Comparison of ENCODE assay signal across 22 cellular contexts in the genomic region with DNA sequence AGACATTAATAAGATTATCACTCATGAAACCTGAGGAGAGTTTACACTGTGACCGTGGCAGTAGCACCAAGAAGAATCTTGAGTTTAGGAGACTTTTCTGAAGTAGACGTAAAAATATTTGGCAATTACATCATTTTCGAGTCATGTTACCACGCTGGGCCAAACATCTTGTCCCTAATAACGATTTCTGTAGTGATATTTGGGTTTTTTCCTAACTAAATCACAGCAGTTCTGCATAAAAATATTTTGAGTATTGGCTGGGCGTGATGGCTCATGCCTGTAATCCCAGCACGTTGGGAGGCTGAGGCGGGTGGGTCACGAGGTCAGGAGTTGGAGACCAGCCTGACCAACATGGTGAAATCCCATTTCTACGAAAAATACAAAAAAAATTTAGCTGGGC.
"Had no signal": no experiment of that assay in that cellular context is flagged by ENCODE, and none has a peak within 500 bp of the region (broad histone marks: within the 10 kb centered on the region; RNA-seq: fewer than 3 reads in every experiment).

No MANE protein-coding gene starts in this region.

- DNase-seq: activated CD4-positive, alpha-beta memory T cell treated with anti-CD3 and anti-CD28 coated beads, Interleukin-2, amount 10 ng/mL, durations not matched to agents 7 days and 5 days; activated CD4-positive, alpha-beta T cell treated with anti-CD3 and anti-CD28 coated beads for 36 hours; activated effector memory CD4-positive, alpha-beta T cell treated with Interleukin-2 at 50 U/mL for 16 hours; activated T-cell treated with anti-CD3 and anti-CD28 coated beads, Interleukin-2, amount 50 U/mL, for 24 hours; adrenal gland; central memory CD4-positive, alpha-beta T cell; glutamatergic neuron; immature natural killer cell; left cardiac atrium; naive thymus-derived CD8-positive, alpha-beta T cell; stimulated activated CD4-positive, alpha-beta T cell treated with anti-CD3 and anti-CD28 coated beads, Interleukin-15, amount 100 ng/mL, for 24 hours; stimulated activated CD4-positive, alpha-beta T cell treated with anti-CD3 and anti-CD28 coated beads, Interleukin-4, amount 100 ng/mL, for 1 hour; stimulated activated naive B cell treated with anti-CD40 and anti-IgM and Interleukin-4, amounts not matched to agents 10 μg/mL and 1 μg/mL and 100 μg/mL, for 72 hours; T-helper 2 cell; thyroid gland had no signal

- H3K4me3 ChIP-seq: adrenal gland, coronary artery, lung, thyroid gland had no signal

- H2AFZ ChIP-seq: parathyroid adenoma had no signal

- H3K27ac ChIP-seq: adrenal gland, coronary artery, foreskin keratinocyte, neutrophil, parathyroid adenoma, thyroid gland had no signal

- H3K27me3 ChIP-seq: adrenal gland, foreskin keratinocyte, neutrophil, thyroid gland had no signal

- H3K9me3 Mint-ChIP-seq: activated CD4-positive, alpha-beta memory T cell treated with anti-CD3 and anti-CD28 coated beads, Interleukin-2, amount 10 ng/mL, durations not matched to agents 7 days and 5 days; activated naive CD4-positive, alpha-beta T cell treated with anti-CD3 and anti-CD28 coated beads, Interleukin-2, amount 50 U/mL, for 24 hours; activated T-cell treated with anti-CD3 and anti-CD28 coated beads, Interleukin-2, amount 50 U/mL, for 24 hours had no signal

- H3K4me1 ChIP-seq: adrenal gland, parathyroid adenoma, thyroid gland had no signal

- H3K36me3 Mint-ChIP-seq: activated naive CD4-positive, alpha-beta T cell treated with anti-CD3 and anti-CD28 coated beads, Interleukin-2, amount 50 U/mL, for 24 hours; immature natural killer cell; naive thymus-derived CD8-positive, alpha-beta T cell; stimulated activated naive B cell treated with anti-CD40 and anti-IgM and Interleukin-4, amounts not matched to agents 10 μg/mL and 1 μg/mL and 100 μg/mL, for 72 hours had no signal

- H3K9ac ChIP-seq: parathyroid adenoma had no signal

- H3K27ac Mint-ChIP-seq: activated CD4-positive, alpha-beta memory T cell treated with anti-CD3 and anti-CD28 coated beads, Interleukin-2, amount 10 ng/mL, durations not matched to agents 7 days and 5 days; activated CD4-positive, alpha-beta T cell treated with anti-CD3 and anti-CD28 coated beads for 36 hours; activated naive CD4-positive, alpha-beta T cell treated with anti-CD3 and anti-CD28 coated beads, Interleukin-2, amount 50 U/mL, for 24 hours; activated T-cell treated with anti-CD3 and anti-CD28 coated beads, Interleukin-2, amount 50 U/mL, for 24 hours; immature natural killer cell; naive thymus-derived CD8-positive, alpha-beta T cell; stimulated activated naive B cell treated with anti-CD40 and anti-IgM and Interleukin-4, amounts not matched to agents 10 μg/mL and 1 μg/mL and 100 μg/mL, for 72 hours had no signal

- H3K4me1 Mint-ChIP-seq: activated CD4-positive, alpha-beta memory T cell treated with anti-CD3 and anti-CD28 coated beads, Interleukin-2, amount 10 ng/mL, durations not matched to agents 7 days and 5 days; activated CD4-positive, alpha-beta T cell treated with anti-CD3 and anti-CD28 coated beads for 36 hours; activated naive CD4-positive, alpha-beta T cell treated with anti-CD3 and anti-CD28 coated beads, Interleukin-2, amount 50 U/mL, for 24 hours; immature natural killer cell; naive thymus-derived CD8-positive, alpha-beta T cell; stimulated activated naive B cell treated with anti-CD40 and anti-IgM and Interleukin-4, amounts not matched to agents 10 μg/mL and 1 μg/mL and 100 μg/mL, for 72 hours had no signal

- H3K27me3 Mint-ChIP-seq: activated CD4-positive, alpha-beta memory T cell treated with anti-CD3 and anti-CD28 coated beads, Interleukin-2, amount 10 ng/mL, durations not matched to agents 7 days and 5 days; activated CD4-positive, alpha-beta T cell treated with anti-CD3 and anti-CD28 coated beads for 36 hours; activated T-cell treated with anti-CD3 and anti-CD28 coated beads, Interleukin-2, amount 50 U/mL, for 24 hours; stimulated activated naive B cell treated with anti-CD40 and anti-IgM and Interleukin-4, amounts not matched to agents 10 μg/mL and 1 μg/mL and 100 μg/mL, for 72 hours had no signal

- H3K4me3 Mint-ChIP-seq: activated CD4-positive, alpha-beta memory T cell treated with anti-CD3 and anti-CD28 coated beads, Interleukin-2, amount 10 ng/mL, durations not matched to agents 7 days and 5 days; activated CD4-positive, alpha-beta T cell treated with anti-CD3 and anti-CD28 coated beads for 36 hours; activated naive CD4-positive, alpha-beta T cell treated with anti-CD3 and anti-CD28 coated beads, Interleukin-2, amount 50 U/mL, for 24 hours; activated T-cell treated with anti-CD3 and anti-CD28 coated beads, Interleukin-2, amount 50 U/mL, for 24 hours; immature natural killer cell; naive thymus-derived CD8-positive, alpha-beta T cell; stimulated activated naive B cell treated with anti-CD40 and anti-IgM and Interleukin-4, amounts not matched to agents 10 μg/mL and 1 μg/mL and 100 μg/mL, for 72 hours had no signal

- H3K9me3 ChIP-seq: adrenal gland, neutrophil, thyroid gland had no signal

- H3K36me3 ChIP-seq: adrenal gland, neutrophil, thyroid gland had no signal

- ATAC-seq: activated CD4-positive, alpha-beta T cell treated with anti-CD3 and anti-CD28 coated beads for 36 hours; esophagus mucosa; naive thymus-derived CD8-positive, alpha-beta T cell; stimulated activated naive B cell treated with anti-CD40 and anti-IgM and Interleukin-4, amounts not matched to agents 10 μg/mL and 1 μg/mL and 100 μg/mL, for 72 hours had no signal
